Comparison of ENCODE assay signal across 9 cellular contexts in genomic region chr17:39979865-39980401, GRCh38. TPM values are rescaled to one million over a fixed set of nuclear protein-coding genes. Genes with fewer than 3 reads are reported as not detected.
DNase-seq lines count a peak whose midpoint lies in the region; ATAC-seq, FAIRE-seq and TF ChIP-seq lines count a peak whose summit lies in the region.
"Had no signal": no experiment of that assay in that cellular context is flagged by ENCODE, and none has a peak within 500 bp of the region (broad histone marks: within the 10 kb centered on the region; RNA-seq: fewer than 3 reads in every experiment).

No MANE protein-coding gene starts in this region.

- TF ChIP-seq CTCF in WI38 (IDR thresholded peaks at IDR 0.05; ENCODE audit: low read depth, low read length) (no peak), gastroesophageal sphincter (IDR thresholded peaks at IDR 0.05) (no peak), pancreas (IDR thresholded peaks at IDR 0.05) (no peak), lower leg skin (IDR thresholded peaks at IDR 0.05) (no peak)

- H3K9me2 ChIP-seq in GM23248 (ENCODE audit: insufficient read depth), result no peaks in the 10 kb centered on the region

- H3K9me3 ChIP-seq in GM23248 (ENCODE audit: low read depth), result no peaks in the 10 kb centered on the region
- H3K9me3 ChIP-seq in gastroesophageal sphincter, result no peaks in the 10 kb centered on the region
- no peaks in the 10 kb centered on the region for H3K9me3 ChIP-seq in pancreas

- H3K4me1 ChIP-seq in GM23248 (ENCODE audit: insufficient read depth) (peaks cover 36% of the 10 kb centered on the region), gastroesophageal sphincter (peaks cover 0 to 38% (median 17%) of the 10 kb centered on the region in 3 donors), pancreas (peaks cover 8 to 14% (median 12%) of the 10 kb centered on the region in 3 donors)

- H2AFZ ChIP-seq in GM23248, result peak overlapping the region; percentile 96

- H3K79me2 ChIP-seq in GM23248 (ENCODE audit: insufficient read depth), result peaks cover 32% of the 10 kb centered on the region

- H3K4me3 ChIP-seq in GM23248, result peak overlapping the region; percentile 98
- peak overlapping the region; percentile 84 for H3K4me3 ChIP-seq in WI38 (ENCODE audit: low read depth, low read length)
- H3K4me3 ChIP-seq in gastroesophageal sphincter, result peak overlapping the region; percentile 49 to 67
- H3K4me3 ChIP-seq in pancreas, result peak overlapping the region; percentile 11 to 98 (median 60)
- no peak overlapping the region for H3K4me3 ChIP-seq in lower leg skin (ENCODE audit: low read depth, poor library complexity, severe bottlenecking)

- ATAC-seq in gastroesophageal sphincter (peak; percentile 22), pancreas (peak; percentile 26 to 32 (median 28))

- H3K9me3 Mint-ChIP-seq in T-helper 2 cell treated with Interferon-gamma antibody and Interleukin-4, amounts not matched to agents 5 μg/mL and 100 μg/mL, for 36 hours, result no peaks in the 10 kb centered on the region

- H3K4me3 Mint-ChIP-seq in T-helper 2 cell treated with Interferon-gamma antibody and Interleukin-4, amounts not matched to agents 5 μg/mL and 100 μg/mL, for 36 hours, result peak overlapping the region; percentile 96

- H3K4me2 ChIP-seq in GM23248 (ENCODE audit: unreplicated experiment), result peak overlapping the region; percentile 94

- H3K27ac ChIP-seq in GM23248 (peak overlapping the region; percentile 56), gastroesophageal sphincter (peak overlapping the region; percentile 66 to 98 (median 94)), pancreas (peak overlapping the region; percentile 60 to 88 (median 80))

- FAIRE-seq in pancreas (lab: Jason Lieb, UNC), result no peak

- H3K9ac ChIP-seq in GM23248, result peak overlapping the region; percentile 74

- in situ Hi-C loops in GM23248 (cut with MboI), result no loop called here

- no peak for TF ChIP-seq POLR2A in gastroesophageal sphincter (IDR thresholded peaks at IDR 0.05)
- TF ChIP-seq POLR2A in lower leg skin (IDR thresholded peaks at IDR 0.05), result no peak

- peaks cover 12% of the 10 kb centered on the region for H3F3A ChIP-seq in GM23248 (ENCODE audit: insufficient read depth)

- H3K4me1 Mint-ChIP-seq in T-helper 2 cell treated with Interferon-gamma antibody and Interleukin-4, amounts not matched to agents 5 μg/mL and 100 μg/mL, for 36 hours (ENCODE audit: low read depth), result peaks cover 24% of the 10 kb centered on the region

- no peak for DNase-seq in T-helper 2 cell treated with Interferon-gamma antibody and Interleukin-4, amounts not matched to agents 5 μg/mL and 100 μg/mL, for 36 hours (ENCODE audit: low spot score)
- DNase-seq in T-helper 2 cell (no peak), GM23248 (peak; percentile 52), NAMALWA (ENCODE audit: low spot score) (peak; percentile 74), pancreas (no peak), lower leg skin (ENCODE audit: low spot score in 2 of 2) (no peak)

- H3K36me3 ChIP-seq in GM23248 (ENCODE audit: low read depth), result peaks cover 6% of the 10 kb centered on the region; the same call in 1 of the 2 replicates
- H3K36me3 ChIP-seq in gastroesophageal sphincter, result peaks cover 0 to 14% of the 10 kb centered on the region in 2 donors
- peaks cover 0 to 9% (median 7%) of the 10 kb centered on the region in 3 donors for H3K36me3 ChIP-seq in pancreas

- 1 to 2% methylated on average over 12 of the region's 12 CpGs for WGBS in GM23248 (ENCODE audit: low coverage in 1 of 2, low lambda C conversion rate in 2 of 2, missing lambda C conversion rate in 2 of 2), 2 experiments
- 0 to 1% methylated on average over 10 to 11 of the region's 12 CpGs for WGBS in gastroesophageal sphincter (ENCODE audit: low coverage in 1 of 2), 2 donors
- WGBS in pancreas, 2 donors, result 0% methylated on average over 12 of the region's 12 CpGs
- 0 to 1% methylated on average over 12 of the region's 12 CpGs for WGBS in lower leg skin, 2 donors

- intact Hi-C loops in pancreas (cut with DNase I), result no loop called here
- intact Hi-C loops in lower leg skin (cut with DNase I; ENCODE audit: low total_unique reads), result no loop called here

- H3K27me3 ChIP-seq in GM23248 (replicated peaks; ENCODE audit: insufficient read depth) (no peaks in the 10 kb centered on the region), gastroesophageal sphincter (peaks cover 18% of the 10 kb centered on the region), pancreas (no peaks in the 10 kb centered on the region)

- H4K20me1 ChIP-seq in GM23248 (ENCODE audit: insufficient read depth), result no peaks in the 10 kb centered on the region

- TF ChIP-seq EP300 in gastroesophageal sphincter (IDR thresholded peaks at IDR 0.05), result no peak

- peaks cover 6% of the 10 kb centered on the region for H3K27me3 Mint-ChIP-seq in T-helper 2 cell treated with Interferon-gamma antibody and Interleukin-4, amounts not matched to agents 5 μg/mL and 100 μg/mL, for 36 hours (ENCODE audit: low read depth)

- H3K36me3 Mint-ChIP-seq in T-helper 2 cell treated with Interferon-gamma antibody and Interleukin-4, amounts not matched to agents 5 μg/mL and 100 μg/mL, for 36 hours (ENCODE audit: low read depth), result peaks cover 13% of the 10 kb centered on the region

- peak overlapping the region; percentile 96 for H3K27ac Mint-ChIP-seq in T-helper 2 cell treated with Interferon-gamma antibody and Interleukin-4, amounts not matched to agents 5 μg/mL and 100 μg/mL, for 36 hours

RNA-seq across cellular contexts. Expression of gene PSMD3, which starts 0.7 kb away (rescaled TPM):
- 103 and 116 TPM in 2 replicates for total RNA-seq in GM23248 (2014; rRNA removed; shearing (Covaris generic))
- 102 and 106 TPM in 2 replicates for polyA plus RNA-seq in GM23248 (2016; fragmentation: Nextera tagmentation; extraction: Ambion mirVana)
- 100 to 1,000 TPM in 1 of 4 donors, 10 to 100 TPM in 3; 65.1 to 105 (median 78.8) TPM for total RNA-seq in gastroesophageal sphincter
- 10 to 100 TPM; 34.2 to 43.5 (median 39.5) TPM for total RNA-seq in pancreas
- 10 to 100 TPM; 32.0 to 41.7 TPM for polyA plus RNA-seq in pancreas
- 100 to 1,000 TPM; 106 to 154 (median 129) TPM for total RNA-seq in lower leg skin

RNA-seq across cellular contexts. Expression of gene GSDMA, which starts 17.1 kb away (rescaled TPM):
- total RNA-seq in GM23248 (2014; rRNA removed; shearing (Covaris generic)), result not detected in 2 replicates
- polyA plus RNA-seq in GM23248 (2016; fragmentation: Nextera tagmentation; extraction: Ambion mirVana) (0.09 and 0.21 TPM in 2 replicates), pancreas (not detected)
- total RNA-seq in gastroesophageal sphincter (1 to 10 TPM in 1 of 4 donors, under 1 TPM in 2, not detected in 1; 0.35 to 1.6 (median 0.54) TPM), pancreas (under 1 TPM in 2 of 6 donors, not detected in 4; 0.09 to 0.73 TPM), lower leg skin (100 to 1,000 TPM; 146 to 271 (median 163) TPM)
- total RNA-seq: pulmonary artery endothelial cell had no signal

RNA-seq across cellular contexts. Expression of gene CSF3, which starts 35.3 kb away (rescaled TPM):
- total RNA-seq in GM23248 (2014; rRNA removed; shearing (Covaris generic)), result not detected in 2 replicates
- polyA plus RNA-seq in GM23248 (2016; fragmentation: Nextera tagmentation; extraction: Ambion mirVana) (0.13 TPM in 1 of 2 replicates, not detected in the other), pancreas (1 to 10 TPM in 1 of 2 donors, under 1 TPM in 1; 0.27 to 3.5 TPM)
- total RNA-seq in gastroesophageal sphincter (1 to 10 TPM in 1 of 4 donors, not detected in 3; 9.3 TPM), pancreas (under 1 TPM in 2 of 6 donors, not detected in 4; 0.16 to 0.20 TPM), lower leg skin (under 1 TPM in 2 of 4 donors, not detected in 2; 0.21 to 0.45 TPM)

RNA-seq across cellular contexts. Expression of gene LRRC3C, which starts 52.4 kb away (rescaled TPM):
- total RNA-seq in GM23248 (2014; rRNA removed; shearing (Covaris generic)), result not detected in 2 replicates
- polyA plus RNA-seq in GM23248 (2016; fragmentation: Nextera tagmentation; extraction: Ambion mirVana) (not detected in 2 replicates), pancreas (not detected)
- total RNA-seq in gastroesophageal sphincter (1 to 10 TPM in 1 of 4 donors, not detected in 3; 1.1 TPM), pancreas (not detected), lower leg skin (under 1 TPM in 1 of 4 donors, not detected in 3; 0.52 TPM)
- total RNA-seq: pulmonary artery endothelial cell had no signal

RNA-seq across cellular contexts. Expression of gene ORMDL3, which starts 52.5 kb away (rescaled TPM):
- 60.4 and 66.0 TPM in 2 replicates for total RNA-seq in GM23248 (2014; rRNA removed; shearing (Covaris generic))
- polyA plus RNA-seq in GM23248 (2016; fragmentation: Nextera tagmentation; extraction: Ambion mirVana) (12.0 and 13.2 TPM in 2 replicates), pancreas (10 to 100 TPM; 36.4 to 44.0 TPM)
- total RNA-seq in gastroesophageal sphincter (10 to 100 TPM; 41.9 to 51.2 (median 46.9) TPM), pancreas (10 to 100 TPM; 45.0 to 78.1 (median 61.6) TPM), lower leg skin (10 to 100 TPM; 58.1 to 84.0 (median 70.0) TPM)

Comparison
In these comparisons a context has a peak if more than half of its experiments do, and no peak if none do; other contexts are left out.
1. DNase-seq: peak in GM23248 (single experiment) and NAMALWA (single experiment); none in T-helper 2 cell treated with Interferon-gamma antibody and Interleukin-4, amounts not matched to agents 5 μg/mL and 100 μg/mL, for 36 hours (single experiment), T-helper 2 cell (0 of 5), pancreas (0 of 6) and lower leg skin (0 of 2).
2. RNA of gene GSDMA, which starts 17.1 kb away (total RNA-seq): 146 to 271 TPM in lower leg skin; 0.35 to 1.6 TPM in gastroesophageal sphincter, 0.09 to 0.73 TPM in pancreas and not detected in GM23248; every median in the first group is over 10 times any median in the second.
3. Peak in every context shown above with its lines, with median percentiles within 50 percentile points of each other: H3K27ac ChIP-seq.